ENCODE assay signal across 1 cellular context in the genomic region with DNA sequence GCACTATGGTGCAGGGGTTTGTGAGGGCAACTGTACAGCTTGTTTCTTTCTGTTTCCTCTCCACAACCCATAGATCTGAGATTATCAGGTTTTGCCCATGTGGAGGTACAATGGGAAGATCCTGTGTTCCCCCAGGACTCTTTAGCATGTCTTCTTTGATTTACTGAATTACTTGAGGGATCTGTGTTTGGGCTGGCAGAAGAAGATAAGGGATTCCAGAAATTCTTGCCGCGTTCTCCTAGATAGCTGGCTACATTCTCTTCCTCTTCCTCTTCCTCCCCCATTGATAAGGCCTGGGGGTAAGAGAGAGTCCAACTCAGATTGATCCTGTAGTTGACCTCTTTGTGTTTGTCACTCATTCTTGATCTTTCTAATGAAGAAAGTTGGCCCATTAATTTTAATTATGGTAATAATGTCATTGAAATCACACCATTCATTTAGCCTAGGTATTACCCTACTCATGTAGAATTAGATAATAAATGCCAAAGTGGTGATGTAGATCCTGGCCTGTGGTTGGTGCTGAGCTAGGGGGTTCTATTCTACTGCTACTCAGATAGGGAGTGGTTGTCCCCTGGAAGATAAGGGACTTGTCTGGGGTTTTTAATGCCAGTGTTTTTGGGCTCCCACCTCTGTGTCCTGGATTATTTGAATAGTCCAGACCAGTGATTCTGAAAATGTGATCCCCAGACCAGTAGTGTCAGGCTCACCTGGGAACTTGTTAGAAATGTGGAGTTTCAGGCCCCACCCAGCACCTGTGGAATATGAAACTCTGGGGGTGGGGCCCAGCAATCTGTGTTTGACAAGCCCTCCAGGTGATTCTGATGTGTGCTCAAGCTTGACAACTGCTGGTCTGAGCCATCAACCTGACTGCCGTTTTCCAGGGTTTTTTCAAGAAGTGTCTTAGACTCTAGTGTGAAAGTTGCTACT.
TF ChIP-seq lines count a peak whose summit lies in the region.

No MANE protein-coding gene starts in this region.

TF ChIP-seq in K562, 482 proteins besides CTCF, POLR2A, EP300 and RAD21 (continued from another document):
- TF ChIP-seq, protein P1, sequence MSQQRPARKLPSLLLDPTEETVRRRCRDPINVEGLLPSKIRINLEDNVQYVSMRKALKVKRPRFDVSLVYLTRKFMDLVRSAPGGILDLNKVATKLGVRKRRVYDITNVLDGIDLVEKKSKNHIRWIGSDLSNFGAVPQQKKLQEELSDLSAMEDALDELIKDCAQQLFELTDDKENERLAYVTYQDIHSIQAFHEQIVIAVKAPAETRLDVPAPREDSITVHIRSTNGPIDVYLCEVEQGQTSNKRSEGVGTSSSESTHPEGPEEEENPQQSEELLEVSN (IDR thresholded peaks at IDR 0.05; ENCODE audit: borderline replicate concordance in 1 of 2, extremely low read depth in 1 of 2, insufficient read depth in 1 of 2, insufficient read length in 1 of 2, low read depth in 1 of 2, low read length in 1 of 2, poor library complexity in 1 of 2, severe bottlenecking in 1 of 2): no peak
- TF ChIP-seq, protein P2, sequence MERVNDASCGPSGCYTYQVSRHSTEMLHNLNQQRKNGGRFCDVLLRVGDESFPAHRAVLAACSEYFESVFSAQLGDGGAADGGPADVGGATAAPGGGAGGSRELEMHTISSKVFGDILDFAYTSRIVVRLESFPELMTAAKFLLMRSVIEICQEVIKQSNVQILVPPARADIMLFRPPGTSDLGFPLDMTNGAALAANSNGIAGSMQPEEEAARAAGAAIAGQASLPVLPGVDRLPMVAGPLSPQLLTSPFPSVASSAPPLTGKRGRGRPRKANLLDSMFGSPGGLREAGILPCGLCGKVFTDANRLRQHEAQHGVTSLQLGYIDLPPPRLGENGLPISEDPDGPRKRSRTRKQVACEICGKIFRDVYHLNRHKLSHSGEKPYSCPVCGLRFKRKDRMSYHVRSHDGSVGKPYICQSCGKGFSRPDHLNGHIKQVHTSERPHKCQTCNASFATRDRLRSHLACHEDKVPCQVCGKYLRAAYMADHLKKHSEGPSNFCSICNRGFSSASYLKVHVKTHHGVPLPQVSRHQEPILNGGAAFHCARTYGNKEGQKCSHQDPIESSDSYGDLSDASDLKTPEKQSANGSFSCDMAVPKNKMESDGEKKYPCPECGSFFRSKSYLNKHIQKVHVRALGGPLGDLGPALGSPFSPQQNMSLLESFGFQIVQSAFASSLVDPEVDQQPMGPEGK (CRISPR knock-in tag; IDR thresholded peaks at IDR 0.05; ENCODE audit: borderline replicate concordance): no peak
- TF ChIP-seq FOXP1 (CRISPR knock-in tag; IDR thresholded peaks at IDR 0.05): no peak
- peak in 1 of 2 experiments; percentile 56; a peak in 1 of 4 replicates for TF ChIP-seq RCOR1 (IDR thresholded peaks at IDR 0.05; ENCODE audit: borderline replicate concordance in 1 of 2, low read depth in 2 of 2, low read length in 2 of 2)
- peak in 1 of 2 experiments; percentile 81; a peak in 2 of 4 replicates for TF ChIP-seq TEAD1 (CRISPR knock-in tag; IDR thresholded peaks at IDR 0.05)
- TF ChIP-seq SNIP1 (IDR thresholded peaks at IDR 0.05; ENCODE audit: low read depth): no peak
- no peak for TF ChIP-seq DACH1 (IDR thresholded peaks at IDR 0.05; ENCODE audit: partially characterized antibody)
- TF ChIP-seq TEAD4 (IDR thresholded peaks at IDR 0.05; ENCODE audit: low read length): 0 out of 2 replicates have a peak, but pooled peaks have one; percentile 11
- no peak for TF ChIP-seq TEAD4 (CRISPR knock-in tag; IDR thresholded peaks at IDR 0.05; ENCODE audit: borderline replicate concordance)
- TF ChIP-seq POLR3A (IDR thresholded peaks at IDR 0.05; ENCODE audit: borderline replicate concordance, extremely low read depth, insufficient read depth, insufficient read length): no peak
- TF ChIP-seq MEIS2 (IDR thresholded peaks at IDR 0.05; ENCODE audit: partially characterized antibody): peak; percentile 5
- no peak for TF ChIP-seq TBP (optimal IDR thresholded peaks at IDR 0.05; ENCODE audit: low read depth, low read length)
- TF ChIP-seq PHF21A (IDR thresholded peaks at IDR 0.05; ENCODE audit: borderline replicate concordance, low read depth): no peak
- TF ChIP-seq ZFP1 (CRISPR knock-in tag; IDR thresholded peaks at IDR 0.05): no peak
- TF ChIP-seq SRSF9 (IDR thresholded peaks at IDR 0.05; ENCODE audit: borderline replicate concordance, low read depth, low read length): no peak
